Comparison of ENCODE assay signal across 1 cellular context in genomic region chrX:154436290-154436596, GRCh38.
TF ChIP-seq lines count a peak whose summit lies in the region.

No MANE protein-coding gene starts in this region.

TF ChIP-seq in GM23338, 12 proteins besides CTCF, POLR2A, EP300 and RAD21 (continued from another document):
- TF ChIP-seq ETS1 (IDR thresholded peaks at IDR 0.05) (no peak), EZH2 (IDR thresholded peaks at IDR 0.05; ENCODE audit: low read depth, unreplicated experiment) (no peak), ZNF114 (CRISPR knock-in tag; IDR thresholded peaks at IDR 0.05) (no peak), ZNF331 (CRISPR knock-in tag; IDR thresholded peaks at IDR 0.05; ENCODE audit: low read depth) (no peak), JUNB (IDR thresholded peaks at IDR 0.05; ENCODE audit: unreplicated experiment) (no peak), POLR2AphosphoS5 (IDR thresholded peaks at IDR 0.05; ENCODE audit: low read depth) (no peak; the same call in 1 of the 2 replicates), NANOG (IDR thresholded peaks at IDR 0.05; ENCODE audit: borderline replicate concordance) (no peak), CREB1 (CRISPR knock-in tag; IDR thresholded peaks at IDR 0.05; ENCODE audit: low read depth) (no peak), EZH2phosphoT487 (IDR thresholded peaks at IDR 0.05; ENCODE audit: unreplicated experiment) (no peak), STAT1 (IDR thresholded peaks at IDR 0.05; ENCODE audit: unreplicated experiment) (no peak), ZNF462 (CRISPR knock-in tag; IDR thresholded peaks at IDR 0.05) (no peak)
